In genomic region chr9:21096172-21096900, GRCh38 we compare ENCODE assay signal across 8 cellular contexts. TPM values are rescaled to one million over a fixed set of nuclear protein-coding genes. Genes with fewer than 3 reads are reported as not detected.
DNase-seq lines count a peak whose midpoint lies in the region; ATAC-seq and TF ChIP-seq lines count a peak whose summit lies in the region.

No MANE protein-coding gene starts in this region.

- ATAC-seq in GM18861 (IDR thresholded peaks at IDR 0.05; ENCODE audit: unreplicated experiment) (peak; percentile 70), HG03066 (IDR thresholded peaks at IDR 0.05; ENCODE audit: low read depth, unreplicated experiment) (peak; percentile 67), RWPE2 (ENCODE audit: low read depth) (peak; percentile 61)

- no peaks in the 10 kb centered on the region for H3K27me3 ChIP-seq in RWPE2 (ENCODE audit: insufficient read depth, poor library complexity, severe bottlenecking)
- H3K27me3 ChIP-seq in colonic mucosa: no peaks in the 10 kb centered on the region
- no peaks in the 10 kb centered on the region for H3K27me3 ChIP-seq in vagina

- no peaks in the 10 kb centered on the region for H3K36me3 ChIP-seq in RWPE2 (ENCODE audit: low read depth)
- no peaks in the 10 kb centered on the region for H3K36me3 ChIP-seq in colonic mucosa
- H3K36me3 ChIP-seq in vagina: no peaks in the 10 kb centered on the region

- H3K4me1 ChIP-seq in RWPE2 (ENCODE audit: insufficient read depth, poor library complexity, severe bottlenecking) (peaks cover 10% of the 10 kb centered on the region), colonic mucosa (no peaks in the 10 kb centered on the region), vagina (peaks cover 14% of the 10 kb centered on the region)

- H3K4me3 ChIP-seq in AG09309 (ENCODE audit: control insufficient read depth, low read depth, low read length) (peak overlapping the region; percentile 2; the same call in 1 of the 2 replicates), RWPE2 (ENCODE audit: severe bottlenecking) (peak overlapping the region; percentile 6), colonic mucosa (peak overlapping the region; percentile 1), vagina (peak overlapping the region; percentile 17 to 24)

- no peaks in the 10 kb centered on the region for H3K9me3 ChIP-seq in RWPE2 (ENCODE audit: severe bottlenecking)
- no peaks in the 10 kb centered on the region for H3K9me3 ChIP-seq in colonic mucosa
- no peaks in the 10 kb centered on the region for H3K9me3 ChIP-seq in vagina

- TF ChIP-seq CTCF in AG09309 (IDR thresholded peaks at IDR 0.05; ENCODE audit: control insufficient read depth, insufficient read depth, low read depth, low read length, missing control alignments) (no peak), RWPE2 (IDR thresholded peaks at IDR 0.05; ENCODE audit: poor library complexity, severe bottlenecking) (no peak), colonic mucosa (IDR thresholded peaks at IDR 0.05) (no peak), vagina (IDR thresholded peaks at IDR 0.05) (no peak)

- DNase-seq in AG09309 (ENCODE audit: low read depth): peak; percentile 54
- no peak for DNase-seq in RWPE2 (ENCODE audit: low spot score)
- no peak for DNase-seq in colonic mucosa
- DNase-seq in myocyte (ENCODE audit: low read depth): peak; percentile 83
- no peak for DNase-seq in vagina (ENCODE audit: extremely low spot score in 2 of 2)
- DNase-seq in amniotic stem cell (lab: John Stamatoyannopoulos, UW): no peak

- H3K9ac ChIP-seq in colonic mucosa (ENCODE audit: low read depth in 2 of 2, low read length in 2 of 2): peak overlapping the region in 1 of 2 donors; percentile 14

- intact Hi-C loops in colonic mucosa (cut with DNase I) (no loop called here), vagina (cut with DNase I) (no loop called here)

- no peak overlapping the region for H3K27ac ChIP-seq in RWPE2 (ENCODE audit: poor library complexity, severe bottlenecking)
- no peak overlapping the region for H3K27ac ChIP-seq in colonic mucosa
- H3K27ac ChIP-seq in vagina: peak overlapping the region; percentile 54

- TF ChIP-seq POLR2A in vagina (IDR thresholded peaks at IDR 0.05): no peak

RNA-seq across cellular contexts. Expression of gene IFNB1, which starts 18.6 kb away (rescaled TPM):
- total RNA-seq in colonic mucosa: not detected
- total RNA-seq in myocyte: not detected in 2 replicates
- polyA plus RNA-seq in myocyte (2012): not detected
- total RNA-seq in vagina: not detected

RNA-seq across cellular contexts. Expression of gene IFNW1, which starts 45.3 kb away (rescaled TPM):
- total RNA-seq in colonic mucosa (not detected), myocyte (not detected in 2 replicates), vagina (not detected)
- not detected for polyA plus RNA-seq in myocyte (2012)

Comparison
In these comparisons a context has a peak if more than half of its experiments do, and no peak if none do; other contexts are left out.
1. DNase-seq: peak in AG09309 (single experiment) and myocyte (single experiment); none in RWPE2 (single experiment), colonic mucosa (single experiment), vagina (0 of 2) and amniotic stem cell (single experiment).
2. Peak in every context shown above with its lines, with median percentiles within 50 percentile points of each other: H3K4me3 ChIP-seq and ATAC-seq.